Comparison of ENCODE assay signal across 14 cellular contexts in genomic region chr11:34910817-34911216, GRCh38. TPM values are rescaled to one million over a fixed set of nuclear protein-coding genes. Genes with fewer than 3 reads are reported as not detected.
DNase-seq lines count a peak whose midpoint lies in the region; ATAC-seq, FAIRE-seq and TF ChIP-seq lines count a peak whose summit lies in the region.
"Had no signal": no experiment of that assay in that cellular context is flagged by ENCODE, and none has a peak within 500 bp of the region (broad histone marks: within the 10 kb centered on the region; RNA-seq: fewer than 3 reads in every experiment).

No MANE protein-coding gene starts in this region.

- no peak overlapping the region for H3K4me3 ChIP-seq in body of pancreas
- H3K4me3 ChIP-seq: uterus had no signal

- TF ChIP-seq POLR2A in GM12892 (IDR thresholded peaks at IDR 0.05; ENCODE audit: low read depth, low read length) (no peak), body of pancreas (IDR thresholded peaks at IDR 0.05) (no peak)

- peak; percentile 38 for FAIRE-seq in GM12892 (lab: Jason Lieb, UNC)
- FAIRE-seq: keratinocyte had no signal

- peak overlapping the region in 3 of 4 donors; percentile 45 to 71 (median 48) for H3K27ac ChIP-seq in body of pancreas
- H3K27ac ChIP-seq: uterus had no signal

- H3K36me3 ChIP-seq in body of pancreas (replicated peaks in 1 of 2; ENCODE audit: insufficient read depth in 1 of 2, low read depth in 2 of 2), result no peaks in the 10 kb centered on the region
- H3K36me3 ChIP-seq: uterus had no signal

- no peak for TF ChIP-seq CTCF in body of pancreas (IDR thresholded peaks at IDR 0.05)

- intact Hi-C loops in body of pancreas (cut with DNase I), result no loop called here

- H3K27me3 ChIP-seq in body of pancreas, result no peaks in the 10 kb centered on the region
- H3K27me3 ChIP-seq: uterus had no signal

- peaks cover 50% of the 10 kb centered on the region for H3K4me1 ChIP-seq in body of pancreas
- H3K4me1 ChIP-seq: uterus had no signal

- WGBS in body of pancreas, 2 donors, result 41 to 56% methylated on average over 1 of the region's 1 CpG

- DNase-seq in GM12892 (ENCODE audit: insufficient read length) (no peak), body of pancreas (peak in 1 of 4 donors; percentile 11), AG20443 (ENCODE audit: low spot score) (no peak), globus pallidus (ENCODE audit: low spot score) (no peak)
- DNase-seq in activated effector memory CD4-positive, alpha-beta T cell treated with Interleukin-2 at 50 U/mL for 16 hours, result no peak
- DNase-seq: activated naive CD8-positive, alpha-beta T cell treated with anti-CD3 and anti-CD28 coated beads, Interleukin-2, amount 10 ng/mL, durations not matched to agents 7 days and 5 days; KG1; mesenchymal stem cell; NCI-H345; uterus had no signal

- no peaks in the 10 kb centered on the region for H3K9me3 ChIP-seq in body of pancreas
- H3K9me3 ChIP-seq: uterus had no signal

- peak; percentile 30 for ATAC-seq in GM19468 (IDR thresholded peaks at IDR 0.05; ENCODE audit: extremely low read depth, unreplicated experiment)
- peak; percentile 36 for ATAC-seq in HG03095 (IDR thresholded peaks at IDR 0.05; ENCODE audit: unreplicated experiment)
- ATAC-seq in body of pancreas, result no peak
- no peak for ATAC-seq in HG03439 (IDR thresholded peaks at IDR 0.05; ENCODE audit: unreplicated experiment)

RNA-seq across cellular contexts. Expression of gene APIP, which starts 5.4 kb away (rescaled TPM):
- polyA plus RNA-seq in GM12892 (2012; ENCODE audit: missing spikeins), result 45.3 TPM
- 10 to 100 TPM in 1 of 2 donors, 1 to 10 TPM in 1; 8.9 to 36.8 TPM for total RNA-seq in body of pancreas

RNA-seq across cellular contexts. Expression of gene PDHX, which starts 5.6 kb away (rescaled TPM):
- polyA plus RNA-seq in GM12892 (2012; ENCODE audit: missing spikeins), result 22.0 TPM
- total RNA-seq in body of pancreas, result 10 to 100 TPM; 10.4 to 51.4 TPM

Comparison
In these comparisons a context has a peak if more than half of its experiments do, and no peak if none do; other contexts are left out.
1. ATAC-seq: peak in GM19468 (single experiment) and HG03095 (single experiment); none in body of pancreas (single experiment) and HG03439 (single experiment).